ENCODE assay signal across 21 cellular contexts in the genomic region with DNA sequence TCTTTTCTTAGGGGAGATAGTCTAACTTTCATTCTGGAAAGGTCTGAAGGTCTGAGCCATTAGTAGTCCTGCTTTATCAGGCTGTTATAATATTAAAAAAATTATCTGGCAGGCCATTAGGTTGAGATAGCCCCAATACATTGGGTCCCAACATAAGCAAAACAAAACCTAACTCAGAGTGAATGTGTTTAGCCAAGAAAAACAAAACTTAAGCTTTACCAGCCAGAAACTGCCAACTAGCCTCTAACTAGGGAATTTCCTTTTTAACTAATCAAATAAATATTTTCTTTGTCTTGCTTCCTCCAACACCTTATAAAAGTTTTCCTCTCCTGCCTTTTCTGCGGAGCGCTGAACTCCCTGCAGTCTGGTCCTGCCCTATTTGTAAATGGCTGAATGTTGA.
"Had no signal": no experiment of that assay in that cellular context is flagged by ENCODE, and none has a peak within 500 bp of the region (broad histone marks: within the 10 kb centered on the region; RNA-seq: fewer than 3 reads in every experiment).

No MANE protein-coding gene starts in this region.

- H3K27ac ChIP-seq: esophagus squamous epithelium, heart left ventricle, neutrophil, right atrium auricular region, sigmoid colon, skin epidermis had no signal

- H3K27me3 ChIP-seq: esophagus squamous epithelium, heart left ventricle, neutrophil, right atrium auricular region, sigmoid colon had no signal

- H3K36me3 Mint-ChIP-seq: naive thymus-derived CD4-positive, alpha-beta T cell; type B pancreatic cell had no signal

- H3K9me3 ChIP-seq: esophagus squamous epithelium, neutrophil had no signal

- H3K4me1 Mint-ChIP-seq: naive thymus-derived CD4-positive, alpha-beta T cell; nephron progenitor cell had no signal

- ATAC-seq: effector memory CD8-positive, alpha-beta T cell; heart left ventricle; left colon; left ventricle myocardium superior; naive thymus-derived CD4-positive, alpha-beta T cell had no signal

- H3K9me3 Mint-ChIP-seq: nephron progenitor cell, type B pancreatic cell had no signal

- H3K4me3 ChIP-seq: esophagus squamous epithelium, heart left ventricle, lung, right atrium auricular region, sigmoid colon, skin epidermis had no signal

- H3K4me1 ChIP-seq: esophagus squamous epithelium, heart left ventricle, right atrium auricular region, sigmoid colon had no signal

- H3K4me3 Mint-ChIP-seq: effector memory CD8-positive, alpha-beta T cell; naive thymus-derived CD4-positive, alpha-beta T cell; nephron progenitor cell; type B pancreatic cell had no signal

- H3K36me3 ChIP-seq: esophagus squamous epithelium, heart left ventricle, neutrophil, right atrium auricular region, sigmoid colon had no signal

- DNase-seq: effector memory CD8-positive, alpha-beta T cell; esophagus squamous epithelium; foreskin melanocyte; heart left ventricle; hippocampal formation; left colon; left ventricle myocardium superior; mesenchymal stem cell; midbrain; naive thymus-derived CD4-positive, alpha-beta T cell; nephron progenitor cell; posterior cingulate gyrus; sigmoid colon; stimulated activated CD4-positive, alpha-beta T cell treated with anti-CD3 and anti-CD28 coated beads, Interleukin-12 subunit alpha, Interleukin-12 subunit beta, amount 100 ng/mL, for 4 hours; stimulated activated naive CD4-positive, alpha-beta T cell had no signal

- FAIRE-seq: urothelium cell line had no signal

- H3K27me3 Mint-ChIP-seq: effector memory CD8-positive, alpha-beta T cell; naive thymus-derived CD4-positive, alpha-beta T cell; type B pancreatic cell had no signal

- H3K27ac Mint-ChIP-seq: effector memory CD8-positive, alpha-beta T cell; naive thymus-derived CD4-positive, alpha-beta T cell; nephron progenitor cell; type B pancreatic cell had no signal
